Comparison of ENCODE assay signal across 12 cellular contexts in the genomic region with DNA sequence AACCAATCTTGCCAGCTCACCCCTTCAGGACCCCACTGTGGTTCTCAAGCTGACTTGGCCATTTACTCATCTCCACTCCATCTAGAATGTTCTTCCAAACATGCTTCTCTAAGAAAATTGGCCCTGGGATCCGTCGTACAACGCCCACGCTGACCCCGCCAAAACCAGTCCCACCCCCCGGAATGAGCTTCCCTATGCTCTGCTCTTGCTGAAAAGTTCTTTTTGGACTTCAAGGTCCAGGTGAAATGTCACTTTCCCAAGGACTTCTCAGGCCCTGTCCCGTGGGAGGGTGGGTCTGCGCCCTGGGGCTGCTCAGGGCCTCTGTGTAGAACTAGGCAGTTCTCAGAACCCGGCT. TPM values are rescaled to one million over a fixed set of nuclear protein-coding genes. Genes with fewer than 3 reads are reported as not detected.
A peak's percentile ranks its signal among the peaks of the same experiment; 100 is the strongest.
DNase-seq lines count a peak whose midpoint lies in the region; ATAC-seq and TF ChIP-seq lines count a peak whose summit lies in the region.
"Had no signal": no experiment of that assay in that cellular context is flagged by ENCODE, and none has a peak within 500 bp of the region (broad histone marks: within the 10 kb centered on the region; RNA-seq: fewer than 3 reads in every experiment).

No MANE protein-coding gene starts in this region.

- 73% methylated on average over 7 of the region's 9 CpGs; no CpG with 5 or more reads in 1 of the 2 experiments for WGBS in IMR-90 (ENCODE audit: extremely low coverage in 2 of 2, insufficient read length in 1 of 2), 2 experiments
- WGBS in trophoblast cell (ENCODE audit: extremely low coverage, insufficient coverage, insufficient read length) = no CpG with 5 or more reads among the region's 9 CpGs

- H3K4me1 ChIP-seq in DND-41 (ENCODE audit: insufficient read depth, low read length) = no peaks in the 10 kb centered on the region
- peaks cover 10% of the 10 kb centered on the region for H3K4me1 ChIP-seq in IMR-90 (ENCODE audit: control insufficient read depth, insufficient read depth, low read length)
- H3K4me1 ChIP-seq in trophoblast cell (ENCODE audit: control insufficient read depth in 1 of 2, insufficient read depth in 2 of 2, low read length in 2 of 2) = peaks cover 5 to 6% of the 10 kb centered on the region in 2 experiments
- H3K4me1 ChIP-seq in lower lobe of right lung = no peaks in the 10 kb centered on the region

- H2AK5ac ChIP-seq in IMR-90 (ENCODE audit: low read depth, low read length) = peak overlapping the region; percentile 95; the same call in 1 of the 2 replicates
- H2AK5ac ChIP-seq in trophoblast cell (ENCODE audit: low read length) = peak overlapping the region; percentile 23

- H3K36me3 ChIP-seq in DND-41 (ENCODE audit: insufficient read depth, low read length) (no peaks in the 10 kb centered on the region), IMR-90 (ENCODE audit: control insufficient read depth, insufficient read depth, low read length) (no peaks in the 10 kb centered on the region), brain microvascular endothelial cell (replicated peaks) (no peaks in the 10 kb centered on the region), trophoblast cell (ENCODE audit: control insufficient read depth in 1 of 2, insufficient read depth in 2 of 2, low read length in 2 of 2) (no peaks in the 10 kb centered on the region), lower lobe of right lung (no peaks in the 10 kb centered on the region)

- H3K18ac ChIP-seq in IMR-90 (ENCODE audit: low read depth, low read length) (no peak overlapping the region; the same call in 1 of the 2 replicates), trophoblast cell (ENCODE audit: low read length) (peak overlapping the region; percentile 13)

- no peaks in the 10 kb centered on the region for H3K27me3 ChIP-seq in DND-41 (ENCODE audit: insufficient read depth, low read length, poor library complexity)
- H3K27me3 ChIP-seq in IMR-90 (ENCODE audit: control insufficient read depth, insufficient read depth, low read length) = no peaks in the 10 kb centered on the region; the same call in 1 of the 2 replicates
- H3K27me3 ChIP-seq in brain microvascular endothelial cell (replicated peaks) = no peaks in the 10 kb centered on the region
- H3K27me3 ChIP-seq in trophoblast cell (ENCODE audit: insufficient read depth, low read length) = no peaks in the 10 kb centered on the region
- H3K27me3 ChIP-seq in lower lobe of right lung (ENCODE audit: low read depth) = no peaks in the 10 kb centered on the region

- CTCF ChIA-PET in IMR-90 (lab: Yijun Ruan, JAX) = no interaction called here

- H3K79me2 ChIP-seq in DND-41 (ENCODE audit: insufficient read depth, low read length) (peaks cover 92% of the 10 kb centered on the region), trophoblast cell (ENCODE audit: control insufficient read depth, insufficient read depth, low read length, poor library complexity) (no peaks in the 10 kb centered on the region)

- H2BK15ac ChIP-seq in IMR-90 (ENCODE audit: low read depth, low read length) = peak overlapping the region; percentile 94; the same call in 2 of the 3 replicates

- H2BK12ac ChIP-seq in trophoblast cell (ENCODE audit: low read length) = no peak overlapping the region

- no peak overlapping the region for H2AK9ac ChIP-seq in IMR-90 (replicated peaks; ENCODE audit: low read depth, low read length, poor library complexity)

- dilution Hi-C loops in IMR-90 (cut with HindIII; ENCODE audit: low sequenced_read_pairs, unreplicated experiment) = no loop called here

- TF ChIP-seq CTCF in DND-41 (IDR thresholded peaks at IDR 0.05; ENCODE audit: borderline replicate concordance, extremely low read depth, low read length, poor library complexity, severe bottlenecking) (no peak), IMR-90 (conservative IDR thresholded peaks at IDR 0.05; ENCODE audit: low read depth, low read length) (no peak), brain microvascular endothelial cell (IDR thresholded peaks at IDR 0.05; ENCODE audit: low read depth, low read length, missing control alignments) (no peak), lower lobe of right lung (IDR thresholded peaks at IDR 0.05) (no peak), foreskin fibroblast (IDR thresholded peaks at IDR 0.05; ENCODE audit: low read depth, low read length) (no peak)

- ATAC-seq in DND-41 (ENCODE audit: insufficient read depth, low read depth) (no peak), IMR-90 (ENCODE audit: low read depth) (no peak; the same call in 1 of the 2 replicates), lower lobe of right lung (no peak)

- peak overlapping the region; percentile 83; the same call in 1 of the 2 replicates for H3K14ac ChIP-seq in IMR-90 (replicated peaks; ENCODE audit: low read depth, low read length)
- no peak overlapping the region for H3K14ac ChIP-seq in trophoblast cell (ENCODE audit: low read length)

- H2BK20ac ChIP-seq in IMR-90 (ENCODE audit: low read depth, low read length) = peak overlapping the region; percentile 76

- peak overlapping the region; percentile 59; the same call in 1 of the 2 replicates for H3K23ac ChIP-seq in IMR-90 (ENCODE audit: low read depth, low read length)
- H3K23ac ChIP-seq in trophoblast cell (ENCODE audit: low read length) = no peak overlapping the region

- H2BK120ac ChIP-seq in IMR-90 (ENCODE audit: low read depth, low read length) (peak overlapping the region; percentile 82; the same call in 1 of the 2 replicates), trophoblast cell (ENCODE audit: insufficient read depth, low read length, poor library complexity) (peak overlapping the region; percentile 37)

- H4K20me1 ChIP-seq in DND-41 (ENCODE audit: insufficient read depth, low read length) (peaks cover 85% of the 10 kb centered on the region), IMR-90 (ENCODE audit: insufficient read depth, low read length) (no peaks in the 10 kb centered on the region)

- TF ChIP-seq RAD21 in IMR-90 (IDR thresholded peaks at IDR 0.05; ENCODE audit: low read length) = no peak

- H4K5ac ChIP-seq in IMR-90 (ENCODE audit: low read depth, low read length) = no peak overlapping the region; the same call in 1 of the 2 replicates

- BruUV-seq in IMR-90 (replicated peaks; lab: Mats Ljungman, UMichigan) = no TSS peak

- POLR2A ChIA-PET in IMR-90 (lab: Charles Lee; ENCODE audit: unreplicated experiment) = no interaction called here

- H3K27ac ChIP-seq in DND-41 (ENCODE audit: low read length) (peak overlapping the region; percentile 30), IMR-90 (ENCODE audit: insufficient read depth, low read length) (no peak overlapping the region), brain microvascular endothelial cell (peak overlapping the region; percentile 78), trophoblast cell (ENCODE audit: low read depth, low read length) (no peak overlapping the region), lower lobe of right lung (no peak overlapping the region)

- no peak overlapping the region for H3K56ac ChIP-seq in IMR-90 (ENCODE audit: extremely low read depth, insufficient read depth, low read length)

- intact Hi-C loops in IMR-90 (cut with micrococcal nuclease) (no loop called here), lower lobe of right lung (cut with DNase I) (no loop called here)

- peak overlapping the region in 1 of 2 experiments; percentile 77; a peak in 1 of 4 replicates for H4K8ac ChIP-seq in IMR-90 (ENCODE audit: low read depth in 2 of 2, low read length in 2 of 2)
- H4K8ac ChIP-seq in trophoblast cell (ENCODE audit: low read depth, low read length) = no peak overlapping the region

- H4K12ac ChIP-seq in trophoblast cell (ENCODE audit: low read depth, low read length) = no peak overlapping the region

- in situ Hi-C loops in IMR-90 (cut with MboI; ENCODE audit: low sequenced_read_pairs) = no loop called here
- in situ Hi-C loops in brain microvascular endothelial cell (cut with HindIII; ENCODE audit: low pct_ligation_motif_present, low sequenced_read_pairs) = no loop called here

- H3K4me3 ChIP-seq in DND-41 (ENCODE audit: low read depth in 1 of 2, low read length in 2 of 2) (no peak overlapping the region), IMR-90 (ENCODE audit: insufficient read depth, low read depth, low read length) (no peak overlapping the region), brain microvascular endothelial cell (ENCODE audit: low read depth, low read length) (no peak overlapping the region), trophoblast cell (ENCODE audit: low read depth, low read length) (no peak overlapping the region), lower lobe of right lung (no peak overlapping the region), foreskin fibroblast (ENCODE audit: low read depth in 1 of 2, low read length in 2 of 2) (no peak overlapping the region)

- no peaks in the 10 kb centered on the region for H3K9me3 ChIP-seq in DND-41 (ENCODE audit: insufficient read depth, low read length, severe bottlenecking)
- no peaks in the 10 kb centered on the region for H3K9me3 ChIP-seq in IMR-90 (ENCODE audit: control insufficient read depth, insufficient read depth, low read length)
- H3K9me3 ChIP-seq in trophoblast cell (ENCODE audit: insufficient read depth, low read depth, low read length) = peaks cover 2% of the 10 kb centered on the region
- no peaks in the 10 kb centered on the region for H3K9me3 ChIP-seq in lower lobe of right lung

- TF ChIP-seq POLR2A in IMR-90 (IDR thresholded peaks at IDR 0.05; ENCODE audit: low read depth, low read length) = no peak

- H3K4me2 ChIP-seq in DND-41 (ENCODE audit: insufficient read depth, low read length) (no peak overlapping the region), IMR-90 (ENCODE audit: low read depth, low read length) (no peak overlapping the region), trophoblast cell (ENCODE audit: low read length) (no peak overlapping the region)

- H2BK5ac ChIP-seq in IMR-90 (ENCODE audit: low read depth, low read length, poor library complexity, severe bottlenecking) (no peak overlapping the region), trophoblast cell (ENCODE audit: low read depth, low read length, poor library complexity) (no peak overlapping the region)

- DNase-seq in DND-41 = no peak
- DNase-seq in IMR-90 = no peak
- no peak for DNase-seq in brain microvascular endothelial cell
- DNase-seq in trophoblast cell = no peak
- no peak for DNase-seq in NCI-H146 (lab: John Stamatoyannopoulos, UW)
- DNase-seq in lower lobe of right lung = no peak
- DNase-seq in foreskin fibroblast = no peak
- DNase-seq: GF-D8, NCI-H1417 treated with DMSO at 0.1 percent for 48 hours, NCI-H2029, NCI-H446, SIG-M5 had no signal

- H4K91ac ChIP-seq in IMR-90 (ENCODE audit: insufficient read depth, low read depth, low read length) (peak overlapping the region; percentile 65; the same call in 1 of the 2 replicates), trophoblast cell (ENCODE audit: low read depth, low read length) (peak overlapping the region; percentile 82)

- H3K4ac ChIP-seq in IMR-90 (ENCODE audit: low read depth, low read length) (peak overlapping the region; percentile 90), trophoblast cell (ENCODE audit: low read depth, low read length) (no peak overlapping the region)

- H3K9me1 ChIP-seq in IMR-90 (ENCODE audit: insufficient read depth, low read length) = peaks cover 9% of the 10 kb centered on the region

- H3K79me1 ChIP-seq in IMR-90 (ENCODE audit: low read depth in 1 of 2, low read length in 2 of 2) = peaks cover 0 to 4% of the 10 kb centered on the region in 2 experiments; a peak in 2 of 4 replicates
- H3K79me1 ChIP-seq in trophoblast cell (ENCODE audit: low read length) = peaks cover 5% of the 10 kb centered on the region

- H2AFZ ChIP-seq in DND-41 (ENCODE audit: low read depth, low read length) = no peak overlapping the region
- H2AFZ ChIP-seq in IMR-90 (replicated peaks; ENCODE audit: low read length, poor library complexity) = peak overlapping the region; percentile 85
- no peak overlapping the region for H2AFZ ChIP-seq in trophoblast cell (ENCODE audit: insufficient read depth, low read length, poor library complexity)

- H3K9ac ChIP-seq in DND-41 (ENCODE audit: low read depth, low read length) (no peak overlapping the region), IMR-90 (ENCODE audit: low read depth, low read length) (no peak overlapping the region), trophoblast cell (ENCODE audit: low read length) (no peak overlapping the region)

RNA-seq across cellular contexts. Expression of a gene that starts 9.9 kb away (rescaled TPM):
- total RNA-seq in IMR-90 (2012; rRNA removed) = 4.7 and 5.6 TPM in 2 replicates
- 13.3 and 16.6 TPM in 2 replicates for polyA plus RNA-seq in IMR-90 (2012; rRNA removed)
- polyA plus RNA-seq in IMR-90 (2012; cell fraction: cytosol; rRNA removed) = 11.4 and 18.6 TPM in 2 replicates
- polyA plus RNA-seq in IMR-90 (2012; cell fraction: nucleus; rRNA removed; ENCODE audit: low replicate concordance) = 34.9 and 65.6 TPM in 2 replicates
- polyA plus RNA-seq in trophoblast cell (2013) = 38.6 and 40.8 TPM in 2 replicates
- 14.3 TPM for total RNA-seq in lower lobe of right lung

Comparison
In these comparisons a context has a peak if more than half of its experiments do, and no peak if none do; other contexts are left out.
1. H3K27ac ChIP-seq: peak in DND-41 (single experiment) and brain microvascular endothelial cell (single experiment); none in IMR-90 (single experiment), trophoblast cell (single experiment) and lower lobe of right lung (single experiment).